ENCODE assay signal across 8 cellular contexts in genomic region chr4:56530269-56531148, GRCh38. TPM values are rescaled to one million over a fixed set of nuclear protein-coding genes. Genes with fewer than 3 reads are reported as not detected.
DNase-seq lines count a peak whose midpoint lies in the region; ATAC-seq and TF ChIP-seq lines count a peak whose summit lies in the region.

No MANE protein-coding gene starts in this region.

- no peak overlapping the region for H3K27ac ChIP-seq in subcutaneous abdominal adipose tissue (ENCODE audit: low read depth, low read length)

- H3K27me3 Mint-ChIP-seq in glutamatergic neuron (ENCODE audit: unreplicated experiment) = no peaks in the 10 kb centered on the region

- peak overlapping the region; percentile 78 for H3K4me3 Mint-ChIP-seq in glutamatergic neuron (ENCODE audit: unreplicated experiment)

- no peak for TF ChIP-seq CTCF in glutamatergic neuron (IDR thresholded peaks at IDR 0.05; ENCODE audit: partially characterized antibody, unreplicated experiment)

- H3K9me3 Mint-ChIP-seq in glutamatergic neuron (ENCODE audit: unreplicated experiment) = peaks cover 1% of the 10 kb centered on the region

- H3K4me1 ChIP-seq in subcutaneous abdominal adipose tissue (ENCODE audit: control insufficient read depth in 5 of 5, insufficient read depth in 5 of 5, low read length in 5 of 5) = peaks cover 2 to 15% (median 11%) of the 10 kb centered on the region in 5 donors

- H3K9ac ChIP-seq in subcutaneous abdominal adipose tissue (ENCODE audit: low read length in 5 of 5) = peak overlapping the region in 4 of 5 donors; percentile 21 to 55 (median 42)

- in situ Hi-C loops in SK-MEL-5 (cut with HindIII; ENCODE audit: low pct_unique_long_range_greater_than_20kb, low sequenced_read_pairs) = no loop called here

- peak overlapping the region; percentile 45 for H3K4me3 ChIP-seq in Jurkat, Clone E6-1 (ENCODE audit: low read length)
- H3K4me3 ChIP-seq in subcutaneous abdominal adipose tissue (ENCODE audit: low read depth in 1 of 5, low read length in 5 of 5) = peak overlapping the region; percentile 74 to 85 (median 81)

- peaks cover 0 to 18% (median 5%) of the 10 kb centered on the region in 5 donors for H3K27me3 ChIP-seq in subcutaneous abdominal adipose tissue (ENCODE audit: control insufficient read depth in 5 of 5, insufficient read depth in 4 of 5, low read length in 5 of 5)

- H3K27ac Mint-ChIP-seq in glutamatergic neuron (ENCODE audit: unreplicated experiment) = peak overlapping the region; percentile 54

- H3K36me3 ChIP-seq in subcutaneous abdominal adipose tissue (ENCODE audit: control insufficient read depth in 5 of 5, insufficient read depth in 5 of 5, low read length in 5 of 5) = no peaks in the 10 kb centered on the region

- no peaks in the 10 kb centered on the region for H3K4me1 Mint-ChIP-seq in glutamatergic neuron (ENCODE audit: low read depth, unreplicated experiment)

- no peaks in the 10 kb centered on the region for H3K9me3 ChIP-seq in subcutaneous abdominal adipose tissue (ENCODE audit: control insufficient read depth in 5 of 5, low read length in 5 of 5)

- peak; percentile 95 for ATAC-seq in GM21723 (IDR thresholded peaks at IDR 0.05; ENCODE audit: unreplicated experiment)

- DNase-seq in DMS114 treated with DMSO at 0.1 percent for 48 hours (lab: John Stamatoyannopoulos, UW; ENCODE audit: unreplicated experiment) = peak; percentile 19
- DNase-seq in Jurkat, Clone E6-1 (ENCODE audit: low read depth, low spot score) = peak; percentile 5
- peak; percentile 82 for DNase-seq in SK-MEL-5 (ENCODE audit: low read depth, low spot score)
- peak; percentile 80 for DNase-seq in activated naive CD4-positive, alpha-beta T cell treated with Interleukin-2 at 50 U/mL for 16 hours
- peak; percentile 94 for DNase-seq in glutamatergic neuron
- peak; percentile 85 for DNase-seq in occipital lobe (lab: John Stamatoyannopoulos, UW)

- H3K36me3 Mint-ChIP-seq in glutamatergic neuron (ENCODE audit: unreplicated experiment) = no peaks in the 10 kb centered on the region

RNA-seq across cellular contexts. Expression of gene ARL9, which starts 24.9 kb away (rescaled TPM):
- polyA plus RNA-seq in Jurkat, Clone E6-1 (2012; ENCODE audit: insufficient read depth, insufficient read length) = not detected
- not detected in 2 replicates for total RNA-seq in SK-MEL-5 (2014; rRNA removed; shearing (Covaris generic))
- 0.10 TPM in 1 of 2 replicates, not detected in the other for polyA plus RNA-seq in SK-MEL-5 (2015; cell fraction: cytosol; rRNA removed)
- 0.36 TPM in 1 of 2 replicates, not detected in the other for polyA plus RNA-seq in SK-MEL-5 (2015; cell fraction: nucleus; rRNA removed)
- total RNA-seq in glutamatergic neuron (ENCODE audit: unreplicated experiment) = 0.83 TPM
- total RNA-seq in occipital lobe = 3.4 TPM

Comparison
In these comparisons a context has a peak if more than half of its experiments do, and no peak if none do; other contexts are left out.
1. DNase-seq: peak in every context shown above with its lines; median percentile 94 in glutamatergic neuron; 85 in occipital lobe; 82 in SK-MEL-5; 80 in activated naive CD4-positive, alpha-beta T cell treated with Interleukin-2 at 50 U/mL for 16 hours; 19 in DMS114 treated with DMSO at 0.1 percent for 48 hours; 5 in Jurkat, Clone E6-1.